In genomic region chr7:127872122-127872521, GRCh38 we compare ENCODE assay signal across 18 cellular contexts.
DNase-seq lines count a peak whose midpoint lies in the region; ATAC-seq and TF ChIP-seq lines count a peak whose summit lies in the region.
"Had no signal": no experiment of that assay in that cellular context is flagged by ENCODE, and none has a peak within 500 bp of the region (broad histone marks: within the 10 kb centered on the region; RNA-seq: fewer than 3 reads in every experiment).

No MANE protein-coding gene starts in this region.

- TF ChIP-seq CTCF in tibial artery (IDR thresholded peaks at IDR 0.05) (no peak), foreskin keratinocyte (conservative IDR thresholded peaks at IDR 0.05) (no peak)

- H3K36me3 Mint-ChIP-seq in T-helper 2 cell treated with Interferon-gamma antibody and Interleukin-4, amounts not matched to agents 5 μg/mL and 100 μg/mL, for 36 hours (ENCODE audit: low read depth), result peaks cover 11% of the 10 kb centered on the region

- no peaks in the 10 kb centered on the region for H3K27me3 ChIP-seq in tibial artery
- H3K27me3 ChIP-seq in foreskin keratinocyte, result no peaks in the 10 kb centered on the region
- H3K27me3 ChIP-seq: spleen, transverse colon had no signal

- no peak overlapping the region for H3K4me3 ChIP-seq in tibial artery
- H3K4me3 ChIP-seq: lung, spleen, transverse colon had no signal

- H3K9me3 Mint-ChIP-seq in T-helper 2 cell treated with Interferon-gamma antibody and Interleukin-4, amounts not matched to agents 5 μg/mL and 100 μg/mL, for 36 hours, result no peaks in the 10 kb centered on the region
- H3K9me3 Mint-ChIP-seq: CD4-positive, alpha-beta memory T cell; central memory CD8-positive, alpha-beta T cell had no signal

- intact Hi-C loops in tibial artery (cut with DNase I; ENCODE audit: low total_unique reads), result no loop called here

- H3K4me1 ChIP-seq in tibial artery (peaks cover 0 to 6% (median 0%) of the 10 kb centered on the region in 4 donors), foreskin keratinocyte (peaks cover 9% of the 10 kb centered on the region)

- H3K27ac ChIP-seq in caudate nucleus (ENCODE audit: low read depth, low read length), result no peak overlapping the region
- no peak overlapping the region for H3K27ac ChIP-seq in tibial artery
- no peak overlapping the region for H3K27ac ChIP-seq in foreskin keratinocyte
- H3K27ac ChIP-seq: spleen, transverse colon had no signal

- ATAC-seq in GM18907 (IDR thresholded peaks at IDR 0.05; ENCODE audit: unreplicated experiment), result peak; percentile 67
- ATAC-seq in GM21619 (IDR thresholded peaks at IDR 0.05; ENCODE audit: unreplicated experiment), result peak; percentile 60
- peak; percentile 49 for ATAC-seq in HG03097 (IDR thresholded peaks at IDR 0.05; ENCODE audit: low FRiP score, unreplicated experiment)
- no peak for ATAC-seq in foreskin keratinocyte

- DNase-seq in kidney tubule cell (ENCODE audit: low spot score) (peak; percentile 37), caudate nucleus (lab: John Stamatoyannopoulos, UW) (no peak), tibial artery (no peak), foreskin keratinocyte (no peak)
- DNase-seq in T-helper 2 cell treated with Interferon-gamma antibody and Interleukin-4, amounts not matched to agents 5 μg/mL and 100 μg/mL, for 36 hours (ENCODE audit: low spot score), result no peak
- DNase-seq: CD4-positive, alpha-beta memory T cell; GOT3; NCI-H446 treated with DMSO at 0.1 percent for 48 hours; occipital lobe; RPMI8226; spleen; transverse colon had no signal

- no peak overlapping the region for H3K4me3 Mint-ChIP-seq in T-helper 2 cell treated with Interferon-gamma antibody and Interleukin-4, amounts not matched to agents 5 μg/mL and 100 μg/mL, for 36 hours
- H3K4me3 Mint-ChIP-seq: activated naive CD8-positive, alpha-beta T cell; CD4-positive, alpha-beta memory T cell; central memory CD8-positive, alpha-beta T cell had no signal

- no peaks in the 10 kb centered on the region for H3K9me3 ChIP-seq in tibial artery
- H3K9me3 ChIP-seq: spleen, transverse colon had no signal

- H3K27ac Mint-ChIP-seq in T-helper 2 cell treated with Interferon-gamma antibody and Interleukin-4, amounts not matched to agents 5 μg/mL and 100 μg/mL, for 36 hours, result no peak overlapping the region
- H3K27ac Mint-ChIP-seq: activated naive CD8-positive, alpha-beta T cell had no signal

- no peaks in the 10 kb centered on the region for H3K27me3 Mint-ChIP-seq in T-helper 2 cell treated with Interferon-gamma antibody and Interleukin-4, amounts not matched to agents 5 μg/mL and 100 μg/mL, for 36 hours (ENCODE audit: low read depth)
- H3K27me3 Mint-ChIP-seq: activated naive CD8-positive, alpha-beta T cell; CD4-positive, alpha-beta memory T cell; central memory CD8-positive, alpha-beta T cell had no signal

- H3K4me1 Mint-ChIP-seq in T-helper 2 cell treated with Interferon-gamma antibody and Interleukin-4, amounts not matched to agents 5 μg/mL and 100 μg/mL, for 36 hours (ENCODE audit: low read depth), result peaks cover 25% of the 10 kb centered on the region

- H3K36me3 ChIP-seq in tibial artery, result no peaks in the 10 kb centered on the region
- H3K36me3 ChIP-seq: transverse colon had no signal
